29 cellular contexts compared by ENCODE assay signal in the genomic region with DNA sequence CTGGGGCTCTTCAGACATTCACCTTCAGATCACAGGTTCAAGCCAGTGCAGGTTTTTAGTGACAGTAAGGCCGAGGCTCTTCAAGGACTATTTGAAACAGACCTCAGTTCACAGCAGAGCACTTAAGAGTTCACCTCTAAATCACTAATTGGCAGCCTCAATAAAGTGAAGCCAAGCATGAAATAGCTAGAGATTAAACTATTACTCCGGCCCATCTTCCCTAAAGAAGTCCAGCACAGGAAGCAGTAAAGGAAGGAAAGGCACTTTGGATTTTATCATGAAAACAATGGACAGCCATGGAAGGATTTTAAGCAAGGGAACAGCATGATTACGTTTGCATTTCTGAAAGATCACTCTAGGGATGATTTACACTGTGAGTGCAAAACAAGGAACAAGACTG. TPM values are rescaled to one million over a fixed set of nuclear protein-coding genes. Genes with fewer than 3 reads are reported as not detected.
A peak's percentile ranks its signal among the peaks of the same experiment; 100 is the strongest.
DNase-seq lines count a peak whose midpoint lies in the region; FAIRE-seq and TF ChIP-seq lines count a peak whose summit lies in the region.
"Had no signal": no experiment of that assay in that cellular context is flagged by ENCODE, and none has a peak within 500 bp of the region (broad histone marks: within the 10 kb centered on the region; RNA-seq: fewer than 3 reads in every experiment).

No MANE protein-coding gene starts in this region.

- H3K36me3 ChIP-seq in H1 (ENCODE audit: control insufficient read depth in 2 of 4, insufficient read depth in 4 of 4, low read length in 3 of 4), result no peaks in the 10 kb centered on the region
- H3K36me3 ChIP-seq: cardiac muscle cell, spleen had no signal

- peak overlapping the region; percentile 14 for H3K4me3 Mint-ChIP-seq in nephron progenitor cell
- H3K4me3 Mint-ChIP-seq: CD8-positive, alpha-beta T cell; dendritic cell treated with granulocyte-macrophage colony-stimulating factor and Interleukin-4, amounts not matched to agents 40 ng/mL and 50 ng/mL, for 4 days; mesothelial cell of epicardium; naive thymus-derived CD4-positive, alpha-beta T cell; stimulated activated effector memory CD8-positive, alpha-beta T cell treated with anti-CD3 and anti-CD28 coated beads, Interleukin-12 subunit alpha, Interleukin-12 subunit beta, amount 100 ng/mL, for 72 hours had no signal

- peaks cover 51% of the 10 kb centered on the region for H3K4me1 Mint-ChIP-seq in nephron progenitor cell
- H3K4me1 Mint-ChIP-seq: mesothelial cell of epicardium; naive thymus-derived CD4-positive, alpha-beta T cell; stimulated activated effector memory CD8-positive, alpha-beta T cell treated with anti-CD3 and anti-CD28 coated beads, Interleukin-12 subunit alpha, Interleukin-12 subunit beta, amount 100 ng/mL, for 72 hours had no signal

- no peak overlapping the region for H3K4me2 ChIP-seq in H1 (ENCODE audit: insufficient read depth in 1 of 2, low read depth in 2 of 2, low read length in 2 of 2)

- H3K9me3 ChIP-seq in H1 (ENCODE audit: insufficient read depth in 2 of 2, low read depth in 1 of 2, low read length in 1 of 2), result no peaks in the 10 kb centered on the region
- H3K9me3 ChIP-seq: spleen had no signal

- no peak for TF ChIP-seq POLR2A in H1 (IDR thresholded peaks at IDR 0.05; ENCODE audit: control extremely low read depth in 1 of 2, low read depth in 2 of 2, low read length in 2 of 2)

- no peak overlapping the region for H3K18ac ChIP-seq in H1 (ENCODE audit: extremely low read depth, low read length)

- 0 out of 2 replicates have a peak overlapping the region, but pooled peaks have one; percentile 22 for H2AFZ ChIP-seq in H1 (ENCODE audit: low read length)

- H2BK5ac ChIP-seq in H1 (ENCODE audit: low read depth, low read length), result no peak overlapping the region

- no peaks in the 10 kb centered on the region for H4K20me1 ChIP-seq in H1 (replicated peaks in 1 of 2; ENCODE audit: control insufficient read depth in 1 of 2, insufficient read depth in 2 of 2, low read length in 2 of 2)

- H2BK12ac ChIP-seq in H1 (ENCODE audit: low read depth, low read length), result no peak overlapping the region

- H4K8ac ChIP-seq in H1 (ENCODE audit: extremely low read depth, insufficient read depth, low read length), result no peak overlapping the region

- H3K56ac ChIP-seq in H1 (replicated peaks; ENCODE audit: insufficient read length, low read depth, low read length), result no peak overlapping the region

- POLR2A ChIA-PET in H1 (lab: Charles Lee; ENCODE audit: partially characterized antibody), result no interaction called here

- H3K4me1 ChIP-seq in H1 (replicated peaks in 1 of 4; ENCODE audit: control insufficient read depth in 3 of 4, insufficient read depth in 4 of 4, low read length in 3 of 4), result peaks cover 0 to 3% (median 0%) of the 10 kb centered on the region in 4 experiments; a peak in 1 of 7 replicates
- H3K4me1 ChIP-seq: spleen had no signal

- H2BK20ac ChIP-seq in H1 (ENCODE audit: low read length), result no peak overlapping the region

- H4K91ac ChIP-seq in H1 (replicated peaks; ENCODE audit: insufficient read length, low read length), result no peak overlapping the region

- peak overlapping the region; percentile 30 for H3K27ac Mint-ChIP-seq in nephron progenitor cell
- H3K27ac Mint-ChIP-seq: activated naive CD4-positive, alpha-beta T cell treated with anti-CD3 and anti-CD28 coated beads, Interleukin-2, amount 50 U/mL, for 72 hours; activated T-helper 2 cell treated with anti-CD3 and anti-CD28 coated beads, Interferon-gamma antibody, Interleukin-2, Interleukin-4, amounts not matched to agents 10 μg/mL and 5 μg/mL and 100 μg/mL, durations not matched to agents 14 hours and 24 hours and 36 hours; CD8-positive, alpha-beta T cell; dendritic cell treated with granulocyte-macrophage colony-stimulating factor and Interleukin-4, amounts not matched to agents 40 ng/mL and 50 ng/mL, for 4 days; mesothelial cell of epicardium; naive thymus-derived CD4-positive, alpha-beta T cell; stimulated activated effector memory CD8-positive, alpha-beta T cell treated with anti-CD3 and anti-CD28 coated beads, Interleukin-12 subunit alpha, Interleukin-12 subunit beta, amount 100 ng/mL, for 72 hours had no signal

- no peak overlapping the region for H2AK5ac ChIP-seq in H1 (ENCODE audit: low read depth, low read length)

- no peak overlapping the region for H3K9ac ChIP-seq in H1 (replicated peaks in 1 of 4; ENCODE audit: extremely low read depth in 1 of 4, low read depth in 3 of 4, low read length in 3 of 4)

- H4K5ac ChIP-seq in H1 (ENCODE audit: insufficient read length, low read depth, low read length), result no peak overlapping the region

- H2BK120ac ChIP-seq in H1 (replicated peaks; ENCODE audit: low read depth, low read length), result no peak overlapping the region

- no peak for FAIRE-seq in H1 (lab: Jason Lieb, UNC)
- FAIRE-seq: GM12891, H54 had no signal

- TF ChIP-seq EP300 in H1 (IDR thresholded peaks at IDR 0.05; ENCODE audit: borderline replicate concordance in 1 of 2, low read depth in 2 of 2, low read length in 2 of 2), result no peak

- H3K27me3 Mint-ChIP-seq in nephron progenitor cell (ENCODE audit: low read depth, poor library complexity), result peaks cover 6% of the 10 kb centered on the region

- TF ChIP-seq CTCF in H1 (IDR thresholded peaks at IDR 0.05; ENCODE audit: control extremely low read depth in 1 of 3, insufficient read depth in 1 of 3, low read depth in 1 of 3, low read length in 3 of 3) (no peak), nephron progenitor cell (IDR thresholded peaks at IDR 0.05) (no peak), GM10266 (IDR thresholded peaks at IDR 0.05; ENCODE audit: control insufficient read depth, insufficient read depth, low read depth, missing control alignments) (no peak)

- H3K27ac ChIP-seq in H1 (ENCODE audit: low read depth, low read length), result no peak overlapping the region
- H3K27ac ChIP-seq: cardiac muscle cell had no signal

- H3K36me3 Mint-ChIP-seq in nephron progenitor cell (ENCODE audit: low read depth), result no peaks in the 10 kb centered on the region
- H3K36me3 Mint-ChIP-seq: activated naive CD4-positive, alpha-beta T cell treated with anti-CD3 and anti-CD28 coated beads, Interleukin-2, amount 50 U/mL, for 72 hours; CD8-positive, alpha-beta T cell; naive thymus-derived CD4-positive, alpha-beta T cell; stimulated activated effector memory CD8-positive, alpha-beta T cell treated with anti-CD3 and anti-CD28 coated beads, Interleukin-12 subunit alpha, Interleukin-12 subunit beta, amount 100 ng/mL, for 72 hours had no signal

- no peak overlapping the region for H3K4ac ChIP-seq in H1 (replicated peaks; ENCODE audit: insufficient read length, low read depth, low read length)

- no peaks in the 10 kb centered on the region; the same call in 1 of the 2 replicates for H3K23me2 ChIP-seq in H1 (ENCODE audit: low read depth, low read length)

- H3K23ac ChIP-seq in H1 (ENCODE audit: insufficient read length), result no peak overlapping the region

- H3K14ac ChIP-seq in H1 (ENCODE audit: insufficient read length), result no peak overlapping the region

- CTCF ChIA-PET in H1 (lab: Charles Lee; ENCODE audit: partially characterized antibody), result interaction anchor here (1.0 kb wide), 1 partner anchor 46 kb away, joined by 3 read pairs; no protein-coding TSS in a partner anchor

- WGBS in H1 (ENCODE audit: extremely low coverage in 1 of 2, insufficient coverage in 1 of 2, insufficient read length in 1 of 2, insufficient replicate concordance in 2 of 2, low coverage in 1 of 2, low lambda C conversion rate in 2 of 2, missing lambda C conversion rate in 1 of 2), 2 experiments, result 51% methylated on average over 3 of the region's 3 CpGs; no CpG with 5 or more reads in 1 of the 2 experiments

- DNase-seq in DMS153 treated with DMSO at 0.1 percent for 48 hours (lab: John Stamatoyannopoulos, UW; ENCODE audit: unreplicated experiment), result peak; percentile 10
- DNase-seq in DMS153 (lab: John Stamatoyannopoulos, UW), result no peak
- peak; percentile 14 for DNase-seq in NCI-H2227 (lab: John Stamatoyannopoulos, UW; ENCODE audit: unreplicated experiment)
- DNase-seq in H1 (ENCODE audit: low read depth in 1 of 2, low spot score in 2 of 2), result no peak
- peak; percentile 30 for DNase-seq in nephron progenitor cell
- DNase-seq in GM10266 (ENCODE audit: extremely low spot score), result no peak
- DNase-seq in inferior parietal cortex (ENCODE audit: extremely low spot score), result no peak
- no peak for DNase-seq in GDM1 (lab: John Stamatoyannopoulos, UW)
- DNase-seq: 8988T; activated CD4-positive, alpha-beta T cell treated with anti-CD3 and anti-CD28 coated beads, Interleukin-2, amount 50 U/mL, for 48 hours; activated CD8-positive, alpha-beta memory T cell treated with anti-CD3 and anti-CD28 coated beads, Interleukin-2, amount 50 U/mL, for 48 hours; aorta; CD8-positive, alpha-beta T cell; Karpas-422; left colon; naive thymus-derived CD4-positive, alpha-beta T cell; NCI-H2029; NCI-H446; retina; spleen; stimulated activated CD4-positive, alpha-beta T cell treated with anti-CD3 and anti-CD28 coated beads, Interleukin-2, amount 100 ng/mL, for 48 hours had no signal

- no peaks in the 10 kb centered on the region for H3K27me3 ChIP-seq in H1 (replicated peaks in 1 of 4; ENCODE audit: control insufficient read depth in 3 of 4, extremely low read depth in 1 of 4, insufficient read depth in 3 of 4, low read length in 3 of 4)
- H3K27me3 ChIP-seq: cardiac muscle cell had no signal

- no peaks in the 10 kb centered on the region for H3K79me2 ChIP-seq in H1 (ENCODE audit: control insufficient read depth in 1 of 2, insufficient read depth in 2 of 2, low read length in 2 of 2)

- no peak overlapping the region for H2BK15ac ChIP-seq in H1 (ENCODE audit: low read length)

- no peaks in the 10 kb centered on the region for H3K79me1 ChIP-seq in H1 (ENCODE audit: low read depth, low read length)

- no peak for TF ChIP-seq RAD21 in H1 (IDR thresholded peaks at IDR 0.05 in 1 of 2, conservative IDR thresholded peaks at IDR 0.05 in 1 of 2; ENCODE audit: low read depth in 2 of 2, low read length in 2 of 2)

- H3K9me3 Mint-ChIP-seq in nephron progenitor cell, result no peaks in the 10 kb centered on the region
- H3K9me3 Mint-ChIP-seq: activated naive CD4-positive, alpha-beta T cell treated with anti-CD3 and anti-CD28 coated beads, Interleukin-2, amount 50 U/mL, for 72 hours; activated T-helper 2 cell treated with anti-CD3 and anti-CD28 coated beads, Interferon-gamma antibody, Interleukin-2, Interleukin-4, amounts not matched to agents 10 μg/mL and 5 μg/mL and 100 μg/mL, durations not matched to agents 14 hours and 24 hours and 36 hours; CD8-positive, alpha-beta T cell; dendritic cell treated with granulocyte-macrophage colony-stimulating factor and Interleukin-4, amounts not matched to agents 40 ng/mL and 50 ng/mL, for 4 days; mesothelial cell of epicardium; naive thymus-derived CD4-positive, alpha-beta T cell; stimulated activated effector memory CD8-positive, alpha-beta T cell treated with anti-CD3 and anti-CD28 coated beads, Interleukin-12 subunit alpha, Interleukin-12 subunit beta, amount 100 ng/mL, for 72 hours had no signal

- no peak overlapping the region for H3K4me3 ChIP-seq in H1 (ENCODE audit: extremely low read depth in 1 of 4, insufficient read depth in 2 of 4, low read depth in 3 of 4, low read length in 4 of 4)
- H3K4me3 ChIP-seq: cardiac muscle cell, spleen had no signal

RNA-seq across cellular contexts. Expression of a gene that starts 27.6 kb away (rescaled TPM):
- total RNA-seq in H1 (2021; fragmentation: NEBNext Ultra II Directional; extraction: Animal tissue kit (Norgen Biotek cat#: 25700)), result 9.3 and 12.0 TPM in 2 replicates
- polyA plus RNA-seq in H1 (2011; rRNA removed), result 1.8 and 2.7 TPM in 2 replicates
- polyA plus RNA-seq in H1 (2011; cell fraction: cytosol; rRNA removed), result 2.9 TPM
- 4.7 TPM for polyA plus RNA-seq in H1 (2011; cell fraction: nucleus; rRNA removed)
- 3.8 to 5.2 TPM (median 4.5 TPM) in 4 replicates for polyA plus RNA-seq in H1 (2012, experiment 1 of 2)
- polyA plus RNA-seq in H1 (2012, experiment 2 of 2), result 0.31 TPM
- 4.5 TPM for polyA plus RNA-seq in H1 (2013, experiment 1 of 2)
- polyA plus RNA-seq in H1 (2013, experiment 2 of 2), result 4.5 TPM
- polyA minus RNA-seq in H1 (2011; rRNA and poly(A)+ RNA removed), result 6.3 and 8.1 TPM in 2 replicates
- 9.4 TPM for polyA minus RNA-seq in H1 (2011; cell fraction: cytosol; rRNA and poly(A)+ RNA removed)
- 26.8 TPM for polyA minus RNA-seq in H1 (2011; cell fraction: nucleus; rRNA and poly(A)+ RNA removed)

Comparison
In these comparisons a context has a peak if more than half of its experiments do, and no peak if none do; other contexts are left out.
1. DNase-seq: peak in DMS153 treated with DMSO at 0.1 percent for 48 hours (single experiment), NCI-H2227 (single experiment) and nephron progenitor cell (single experiment); none in DMS153 (single experiment), H1 (0 of 2), GM10266 (single experiment), inferior parietal cortex (single experiment) and GDM1 (single experiment).